In genomic region chr3:186616299-186616617, GRCh38 we compare ENCODE assay signal across 1 cellular context.
TF ChIP-seq lines count a peak whose summit lies in the region.

No MANE protein-coding gene starts in this region.

TF ChIP-seq in H1, 55 proteins besides CTCF, POLR2A, EP300 and RAD21:
- no peak for TF ChIP-seq HDAC6 (IDR thresholded peaks at IDR 0.05; ENCODE audit: low read depth, low read length)
- no peak for TF ChIP-seq SP1 (IDR thresholded peaks at IDR 0.05; ENCODE audit: low read depth, low read length)
- no peak for TF ChIP-seq FOSL1 (IDR thresholded peaks at IDR 0.05; ENCODE audit: insufficient read depth, low read depth, low read length)
- no peak for TF ChIP-seq TBP (IDR thresholded peaks at IDR 0.05; ENCODE audit: low read depth, low read length)
- TF ChIP-seq NRF1 (IDR thresholded peaks at IDR 0.05; ENCODE audit: low read depth, low read length), result no peak
- TF ChIP-seq CHD1 (IDR thresholded peaks at IDR 0.05; ENCODE audit: low read depth, low read length), result no peak
TF ChIP-seq in H1: peak in this region for 0.
